In the genomic region with DNA sequence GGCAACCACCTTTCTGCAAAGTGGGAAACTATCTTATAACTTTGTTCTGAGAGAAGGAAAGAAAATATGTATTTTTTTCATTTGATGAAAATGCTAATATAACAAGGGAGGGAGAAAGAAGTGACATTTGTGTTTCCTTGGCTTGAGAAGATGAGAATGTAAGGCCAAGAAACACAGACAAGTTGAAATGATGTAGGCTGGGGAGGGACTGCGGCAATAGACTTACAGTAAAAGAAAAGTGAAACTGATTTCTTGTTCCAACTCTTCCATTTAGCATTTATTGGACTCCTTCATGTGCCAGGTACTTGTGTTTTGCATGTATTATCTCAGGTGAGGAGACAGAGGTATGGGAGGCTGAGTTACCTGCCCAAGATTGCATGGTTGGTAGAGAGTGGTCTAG, we compare ENCODE assay signal across 17 cellular contexts.
DNase-seq lines count a peak whose midpoint lies in the region; ATAC-seq and TF ChIP-seq lines count a peak whose summit lies in the region.
"Had no signal": no experiment of that assay in that cellular context is flagged by ENCODE, and none has a peak within 500 bp of the region (broad histone marks: within the 10 kb centered on the region; RNA-seq: fewer than 3 reads in every experiment).

No MANE protein-coding gene starts in this region.

- no peaks in the 10 kb centered on the region for H3K9me3 Mint-ChIP-seq in activated CD4-positive, alpha-beta T cell treated with anti-CD3 and anti-CD28 coated beads for 36 hours (ENCODE audit: low read depth)
- no peaks in the 10 kb centered on the region for H3K9me3 Mint-ChIP-seq in activated naive CD8-positive, alpha-beta T cell treated with anti-CD3 and anti-CD28 coated beads for 36 hours
- H3K9me3 Mint-ChIP-seq in neural progenitor cell = no peaks in the 10 kb centered on the region
- H3K9me3 Mint-ChIP-seq: CD14-positive monocyte had no signal

- H3K36me3 Mint-ChIP-seq in activated CD4-positive, alpha-beta T cell treated with anti-CD3 and anti-CD28 coated beads for 36 hours (ENCODE audit: low read depth) = no peaks in the 10 kb centered on the region
- H3K36me3 Mint-ChIP-seq in activated naive CD8-positive, alpha-beta T cell treated with anti-CD3 and anti-CD28 coated beads for 36 hours = no peaks in the 10 kb centered on the region
- no peaks in the 10 kb centered on the region for H3K36me3 Mint-ChIP-seq in neural progenitor cell

- H4K20me1 ChIP-seq in MM.1S (ENCODE audit: insufficient read depth, low read length) = no peaks in the 10 kb centered on the region
- H4K20me1 ChIP-seq in neural progenitor cell (ENCODE audit: low read depth) = no peaks in the 10 kb centered on the region

- peak overlapping the region; percentile 88 for H3K4me2 ChIP-seq in MM.1S (ENCODE audit: low read depth, low read length)
- no peak overlapping the region for H3K4me2 ChIP-seq in neural progenitor cell

- intact Hi-C loops in activated CD4-positive, alpha-beta T cell treated with anti-CD3 and anti-CD28 coated beads for 36 hours (cut with DNase I, micrococcal nuclease) = no loop called here

- H3K27me3 ChIP-seq in MM.1S (replicated peaks; ENCODE audit: insufficient read depth, low read length) = no peaks in the 10 kb centered on the region
- no peaks in the 10 kb centered on the region for H3K27me3 ChIP-seq in neural progenitor cell
- H3K27me3 ChIP-seq: brain microvascular endothelial cell, stomach had no signal

- no peaks in the 10 kb centered on the region for H3K36me3 ChIP-seq in MM.1S (replicated peaks; ENCODE audit: insufficient read depth, low read length)
- no peaks in the 10 kb centered on the region for H3K36me3 ChIP-seq in neural progenitor cell
- H3K36me3 ChIP-seq: brain microvascular endothelial cell, stomach had no signal

- H3K9ac ChIP-seq in MM.1S (ENCODE audit: low read length) (peak overlapping the region; percentile 81), neural progenitor cell (no peak overlapping the region)

- DNase-seq in activated CD4-positive, alpha-beta T cell treated with anti-CD3 and anti-CD28 coated beads for 36 hours = no peak
- no peak for DNase-seq in activated CD4-positive, alpha-beta T cell treated with anti-CD3 and anti-CD28 coated beads, Interleukin-2, amount 50 U/mL, for 4 hours
- DNase-seq in MM.1S (peak; percentile 57), neural progenitor cell (ENCODE audit: low spot score) (no peak)
- no peak for DNase-seq in activated naive CD8-positive, alpha-beta T cell treated with anti-CD3 and anti-CD28 coated beads for 36 hours
- DNase-seq: brain microvascular endothelial cell, KG1, NCI-H1417 treated with DMSO at 0.1 percent for 48 hours, NCI-H446, PC-3, posterior cingulate gyrus, stomach had no signal

- CTCF ChIA-PET in activated CD4-positive, alpha-beta T cell treated with anti-CD3 and anti-CD28 coated beads for 36 hours (lab: Charles Lee) = no interaction called here

- H3K4me3 ChIP-seq in MM.1S (ENCODE audit: low read length) = peak overlapping the region; percentile 51
- no peak overlapping the region for H3K4me3 ChIP-seq in neural progenitor cell
- H3K4me3 ChIP-seq: stomach had no signal

- H3F3A ChIP-seq in MM.1S (ENCODE audit: insufficient read depth, low read length) (peaks cover 83% of the 10 kb centered on the region), neural progenitor cell (ENCODE audit: low read depth) (no peaks in the 10 kb centered on the region)

- peak overlapping the region; percentile 99 for H3K27ac ChIP-seq in MM.1S (ENCODE audit: low read length)
- no peak overlapping the region for H3K27ac ChIP-seq in neural progenitor cell
- H3K27ac ChIP-seq: brain microvascular endothelial cell, VCaP had no signal

- H3K4me1 ChIP-seq in MM.1S (ENCODE audit: low read length) (peaks cover 91% of the 10 kb centered on the region), neural progenitor cell (peaks cover 11% of the 10 kb centered on the region)

- peak overlapping the region; percentile 72 for H3K27ac Mint-ChIP-seq in activated CD4-positive, alpha-beta T cell treated with anti-CD3 and anti-CD28 coated beads for 36 hours
- peak overlapping the region; percentile 71 for H3K27ac Mint-ChIP-seq in activated naive CD8-positive, alpha-beta T cell treated with anti-CD3 and anti-CD28 coated beads for 36 hours
- H3K27ac Mint-ChIP-seq in neural progenitor cell = peak overlapping the region; percentile 48

- peak; percentile 48 for ATAC-seq in activated CD4-positive, alpha-beta T cell treated with anti-CD3 and anti-CD28 coated beads for 36 hours
- ATAC-seq in GM21529 (IDR thresholded peaks at IDR 0.05; ENCODE audit: unreplicated experiment) (no peak), HG03439 (IDR thresholded peaks at IDR 0.05; ENCODE audit: unreplicated experiment) (no peak), HG02884 (IDR thresholded peaks at IDR 0.05; ENCODE audit: unreplicated experiment) (no peak)
- ATAC-seq: PC-3 had no signal

- H2AFZ ChIP-seq in MM.1S (ENCODE audit: low read length) (no peak overlapping the region), neural progenitor cell (replicated peaks) (no peak overlapping the region)

- POLR2A ChIA-PET in activated CD4-positive, alpha-beta T cell treated with anti-CD3 and anti-CD28 coated beads for 36 hours (lab: Charles Lee) = no interaction called here

- no peak for TF ChIP-seq CTCF in MM.1S (IDR thresholded peaks at IDR 0.05; ENCODE audit: low read length)
- no peak for TF ChIP-seq CTCF in neural progenitor cell (IDR thresholded peaks at IDR 0.05)

- peaks cover 25% of the 10 kb centered on the region for H3K4me1 Mint-ChIP-seq in activated CD4-positive, alpha-beta T cell treated with anti-CD3 and anti-CD28 coated beads for 36 hours
- H3K4me1 Mint-ChIP-seq in activated naive CD8-positive, alpha-beta T cell treated with anti-CD3 and anti-CD28 coated beads for 36 hours = peaks cover 47% of the 10 kb centered on the region
- no peaks in the 10 kb centered on the region for H3K4me1 Mint-ChIP-seq in neural progenitor cell

- H3K79me2 ChIP-seq in MM.1S (ENCODE audit: low read length) (peaks cover 76% of the 10 kb centered on the region), neural progenitor cell (ENCODE audit: low read depth) (no peaks in the 10 kb centered on the region)

- no peaks in the 10 kb centered on the region for H3K27me3 Mint-ChIP-seq in activated CD4-positive, alpha-beta T cell treated with anti-CD3 and anti-CD28 coated beads for 36 hours
- H3K27me3 Mint-ChIP-seq in activated naive CD8-positive, alpha-beta T cell treated with anti-CD3 and anti-CD28 coated beads for 36 hours = no peaks in the 10 kb centered on the region
- peaks cover 2% of the 10 kb centered on the region for H3K27me3 Mint-ChIP-seq in neural progenitor cell (ENCODE audit: insufficient read depth, low read depth)

- H3K9me3 ChIP-seq in MM.1S (replicated peaks; ENCODE audit: insufficient read depth, low read length) (no peaks in the 10 kb centered on the region), neural progenitor cell (ENCODE audit: low read depth) (no peaks in the 10 kb centered on the region)
- H3K9me3 ChIP-seq: stomach had no signal

- H3K9me2 ChIP-seq in MM.1S (replicated peaks; ENCODE audit: insufficient read depth, low read length) = no peaks in the 10 kb centered on the region

- peak overlapping the region; percentile 33 for H3K4me3 Mint-ChIP-seq in activated CD4-positive, alpha-beta T cell treated with anti-CD3 and anti-CD28 coated beads for 36 hours
- peak overlapping the region; percentile 56 for H3K4me3 Mint-ChIP-seq in activated naive CD8-positive, alpha-beta T cell treated with anti-CD3 and anti-CD28 coated beads for 36 hours
- H3K4me3 Mint-ChIP-seq in neural progenitor cell = no peak overlapping the region
- H3K4me3 Mint-ChIP-seq: CD14-positive monocyte had no signal
